In genomic region chr7:118938845-118939244, GRCh38 we compare ENCODE assay signal across 17 cellular contexts.
"Had no signal": no experiment of that assay in that cellular context is flagged by ENCODE, and none has a peak within 500 bp of the region (broad histone marks: within the 10 kb centered on the region; RNA-seq: fewer than 3 reads in every experiment).

No MANE protein-coding gene starts in this region.

- ATAC-seq: gastroesophageal sphincter; lower lobe of right lung; natural killer cell treated with Interleukin-12 subunit alpha and Interleukin-12 subunit beta and Interleukin-15 and Interleukin-18, amount 100 ng/mL, for 72 hours; stimulated activated naive B cell treated with anti-CD40 and anti-IgM and Interleukin-4, amounts not matched to agents 10 μg/mL and 1 μg/mL and 100 μg/mL, for 72 hours; stimulated activated naive CD8-positive, alpha-beta T cell treated with anti-CD3 and anti-CD28 coated beads, Interleukin-15, amount 100 ng/mL, for 72 hours; upper lobe of right lung had no signal

- DNase-seq: esophagus squamous epithelium; foreskin fibroblast; glutamatergic neuron; immature natural killer cell; left ventricle myocardium inferior; lower lobe of right lung; nucleus accumbens; ovary; sigmoid colon; stimulated activated CD4-positive, alpha-beta T cell treated with anti-CD3 and anti-CD28 coated beads, Interleukin-2, amount 100 ng/mL, for 24 hours; stimulated activated CD4-positive, alpha-beta T cell treated with anti-CD3 and anti-CD28 coated beads, Interleukin-4, amount 100 ng/mL, for 4 hours; stimulated activated naive B cell treated with anti-CD40 and anti-IgM and Interleukin-4, amounts not matched to agents 10 μg/mL and 1 μg/mL and 100 μg/mL, for 72 hours; stimulated activated naive CD8-positive, alpha-beta T cell treated with anti-CD3 and anti-CD28 coated beads, Interleukin-15, amount 100 ng/mL, for 72 hours; testis; upper lobe of right lung had no signal
